ENCODE assay signal across 9 cellular contexts in genomic region chr9:101449071-101449721, GRCh38. TPM values are rescaled to one million over a fixed set of nuclear protein-coding genes. Genes with fewer than 3 reads are reported as not detected.
DNase-seq lines count a peak whose midpoint lies in the region; ATAC-seq and TF ChIP-seq lines count a peak whose summit lies in the region.
"Had no signal": no experiment of that assay in that cellular context is flagged by ENCODE, and none has a peak within 500 bp of the region (broad histone marks: within the 10 kb centered on the region; RNA-seq: fewer than 3 reads in every experiment).

No MANE protein-coding gene starts in this region.

- intact Hi-C loops in IMR-90 (cut with micrococcal nuclease) (loop anchor here (5.0 kb wide), 1 partner anchor 737 kb away; no protein-coding TSS in a partner anchor), PC-9 (cut with micrococcal nuclease; ENCODE audit: unreplicated experiment) (loop anchor here (2.0 kb wide), 1 partner anchor 84 kb away; the partner anchor contains the start of gene RNF20), stomach (cut with DNase I; ENCODE audit: low total_unique reads) (no loop called here)

- dilution Hi-C loops in IMR-90 (cut with HindIII; ENCODE audit: low sequenced_read_pairs, unreplicated experiment) = no loop called here

- no peak overlapping the region for H4K8ac ChIP-seq in IMR-90 (ENCODE audit: low read depth in 2 of 2, low read length in 2 of 2)

- in situ Hi-C loops in IMR-90 (cut with MboI; ENCODE audit: low sequenced_read_pairs) = no loop called here

- H2AFZ ChIP-seq in IMR-90 (replicated peaks; ENCODE audit: low read length, poor library complexity) = peak overlapping the region; percentile 92
- H2AFZ ChIP-seq in PC-9 = peak overlapping the region; percentile 79; the same call in 1 of the 2 replicates

- BruUV-seq in IMR-90 (replicated peaks; lab: Mats Ljungman, UMichigan) (no TSS peak), PC-9 (replicated peaks; lab: Mats Ljungman, UMichigan) (no TSS peak)

- TF ChIP-seq RAD21 in IMR-90 (IDR thresholded peaks at IDR 0.05; ENCODE audit: low read length) = peak; percentile 44

- no peak overlapping the region for H3K4ac ChIP-seq in IMR-90 (ENCODE audit: low read depth, low read length)

- H3K79me2 ChIP-seq in PC-9 (ENCODE audit: low read depth) = no peaks in the 10 kb centered on the region

- no peak overlapping the region for H4K5ac ChIP-seq in IMR-90 (ENCODE audit: low read depth, low read length)

- peaks cover 5 to 14% (median 11%) of the 10 kb centered on the region in 4 donors for H3K4me1 Mint-ChIP-seq in naive thymus-derived CD8-positive, alpha-beta T cell

- H3K18ac ChIP-seq in IMR-90 (ENCODE audit: low read depth, low read length) = no peak overlapping the region

- H3K9me1 ChIP-seq in IMR-90 (ENCODE audit: insufficient read depth, low read length) = no peaks in the 10 kb centered on the region

- H2BK15ac ChIP-seq in IMR-90 (ENCODE audit: low read depth, low read length) = no peak overlapping the region

- no peaks in the 10 kb centered on the region for H3F3A ChIP-seq in PC-9 (ENCODE audit: insufficient read depth, low read depth)

- peaks cover 0 to 11% (median 0%) of the 10 kb centered on the region in 3 donors for H3K36me3 Mint-ChIP-seq in naive thymus-derived CD8-positive, alpha-beta T cell

- POLR2A ChIA-PET in IMR-90 (lab: Charles Lee; ENCODE audit: unreplicated experiment) (interaction anchor here (1.1 kb wide), 1 partner anchor 84 kb away, joined by 3 read pairs; the partner anchor contains the start of gene RNF20), PC-9 (lab: Charles Lee; ENCODE audit: unreplicated experiment) (interaction anchor here (0.6 kb wide), 2 partner anchors 50 to 83 kb away, joined by 6 to 10 read pairs; no protein-coding TSS in a partner anchor)
- POLR2A ChIA-PET in naive thymus-derived CD8-positive, alpha-beta T cell (lab: Charles Lee) = no interaction called here

- H3K4me3 ChIP-seq in IMR-90 (ENCODE audit: insufficient read depth, low read depth, low read length) (peak overlapping the region; percentile 70), PC-9 (peak overlapping the region; percentile 64), fibroblast of the aortic adventitia (ENCODE audit: low read depth, low read length) (peak overlapping the region; percentile 70), stomach (peak overlapping the region; percentile 50 to 53 (median 52))

- CTCF ChIA-PET in IMR-90 (lab: Yijun Ruan, JAX) (interaction anchor here (0.6 to 2.3 kb wide), 11 partner anchors 10 to 145 kb away, joined by 3 to 12 read pairs (median 4); no protein-coding TSS in a partner anchor), PC-9 (lab: Charles Lee) (interaction anchor here (0.6 to 1.1 kb wide), 5 partner anchors 10 to 84 kb away, joined by 3 to 5 read pairs (median 4); no protein-coding TSS in a partner anchor)

- H3K27ac Mint-ChIP-seq in naive thymus-derived CD8-positive, alpha-beta T cell = peak overlapping the region in 2 of 10 donors; percentile 36 to 48

- WGBS in IMR-90 (ENCODE audit: extremely low coverage in 2 of 2, insufficient read length in 1 of 2), 2 experiments = 1% methylated on average over 14 of the region's 40 CpGs; no CpG with 5 or more reads in 1 of the 2 experiments
- 0 to 2% (median 1%) methylated on average over 33 to 40 of the region's 40 CpGs for WGBS in stomach, 5 donors

- H3K4me3 Mint-ChIP-seq in naive thymus-derived CD8-positive, alpha-beta T cell = peak overlapping the region; percentile 64 to 88 (median 74)

- H4K91ac ChIP-seq in IMR-90 (ENCODE audit: insufficient read depth, low read depth, low read length) = no peak overlapping the region

- H4K20me1 ChIP-seq in IMR-90 (ENCODE audit: insufficient read depth, low read length) = no peaks in the 10 kb centered on the region
- H4K20me1 ChIP-seq in PC-9 (ENCODE audit: insufficient read depth) = no peaks in the 10 kb centered on the region; the same call in 1 of the 2 replicates

- H3K9me3 Mint-ChIP-seq in naive thymus-derived CD8-positive, alpha-beta T cell = peaks cover 0 to 20% (median 7%) of the 10 kb centered on the region in 9 donors

- H2AK9ac ChIP-seq in IMR-90 (replicated peaks; ENCODE audit: low read depth, low read length, poor library complexity) = peak overlapping the region; percentile 29

- no peaks in the 10 kb centered on the region for H3K79me1 ChIP-seq in IMR-90 (ENCODE audit: low read depth in 1 of 2, low read length in 2 of 2)

- ATAC-seq in GM21717 (IDR thresholded peaks at IDR 0.05; ENCODE audit: unreplicated experiment) = peak; percentile 98
- peak; percentile 98 for ATAC-seq in IMR-90 (ENCODE audit: low read depth)
- peak; percentile 98 to 99 for ATAC-seq in naive thymus-derived CD8-positive, alpha-beta T cell

- TF ChIP-seq EP300 in stomach (IDR thresholded peaks at IDR 0.05) = no peak

- H3K27me3 Mint-ChIP-seq in naive thymus-derived CD8-positive, alpha-beta T cell = peaks cover 29 to 48% (median 43%) of the 10 kb centered on the region in 5 donors

- H3K9me3 ChIP-seq in IMR-90 (ENCODE audit: control insufficient read depth, insufficient read depth, low read length) = no peaks in the 10 kb centered on the region
- H3K9me3 ChIP-seq in PC-9 (ENCODE audit: insufficient read depth, low read depth) = no peaks in the 10 kb centered on the region
- H3K9me3 ChIP-seq in stomach = no peaks in the 10 kb centered on the region

- peak overlapping the region; percentile 42 for H3K4me2 ChIP-seq in IMR-90 (ENCODE audit: low read depth, low read length)
- H3K4me2 ChIP-seq in PC-9 = peak overlapping the region; percentile 78

- H3K36me3 ChIP-seq in IMR-90 (ENCODE audit: control insufficient read depth, insufficient read depth, low read length) = no peaks in the 10 kb centered on the region
- no peaks in the 10 kb centered on the region for H3K36me3 ChIP-seq in PC-9 (ENCODE audit: low read depth)
- H3K36me3 ChIP-seq in stomach = no peaks in the 10 kb centered on the region

- no peaks in the 10 kb centered on the region for H3K9me2 ChIP-seq in PC-9 (ENCODE audit: insufficient read depth)

- H3K27me3 ChIP-seq in IMR-90 (ENCODE audit: control insufficient read depth, insufficient read depth, low read length) (peaks cover 2% of the 10 kb centered on the region; the same call in 1 of the 2 replicates), PC-9 (ENCODE audit: insufficient read depth, low read depth) (peaks cover 12% of the 10 kb centered on the region; the same call in 1 of the 2 replicates), stomach (peaks cover 0 to 20% (median 0%) of the 10 kb centered on the region in 3 donors)

- no peak overlapping the region for H3K56ac ChIP-seq in IMR-90 (ENCODE audit: extremely low read depth, insufficient read depth, low read length)

- peak; percentile 36 for DNase-seq in DMS79 treated with DMSO at 0.1 percent for 48 hours (lab: John Stamatoyannopoulos, UW)
- DNase-seq in IMR-90 = peak; percentile 54
- DNase-seq in PC-9 = peak; percentile 66 to 67
- DNase-seq in activated effector memory CD4-positive, alpha-beta T cell treated with anti-CD3 and anti-CD28 coated beads, Interleukin-2, amount 50 U/mL, for 16 hours = peak; percentile 78
- peak; percentile 37 for DNase-seq in fibroblast of the aortic adventitia (ENCODE audit: low read depth)
- DNase-seq in naive thymus-derived CD8-positive, alpha-beta T cell = peak; percentile 25 to 72 (median 50)
- DNase-seq in stomach = peak; percentile 89

- H2BK20ac ChIP-seq in IMR-90 (ENCODE audit: low read depth, low read length) = no peak overlapping the region

- no peak overlapping the region for H3K27ac ChIP-seq in IMR-90 (ENCODE audit: insufficient read depth, low read length)
- no peak overlapping the region for H3K27ac ChIP-seq in PC-9
- peak overlapping the region; percentile 48 to 92 (median 68) for H3K27ac ChIP-seq in stomach

- H3K4me1 ChIP-seq in IMR-90 (ENCODE audit: control insufficient read depth, insufficient read depth, low read length) (peaks cover 1% of the 10 kb centered on the region; the same call in 1 of the 2 replicates), PC-9 (replicated peaks; ENCODE audit: insufficient read depth) (no peaks in the 10 kb centered on the region), stomach (peaks cover 0 to 19% (median 6%) of the 10 kb centered on the region in 4 donors)

- H3K14ac ChIP-seq in IMR-90 (replicated peaks; ENCODE audit: low read depth, low read length) = no peak overlapping the region

- no peak overlapping the region for H2BK5ac ChIP-seq in IMR-90 (ENCODE audit: low read depth, low read length, poor library complexity, severe bottlenecking)

- H3K9ac ChIP-seq in IMR-90 (ENCODE audit: low read depth, low read length) = 0 out of 2 replicates have a peak overlapping the region, but pooled peaks have one; percentile 31

- no peak overlapping the region for H3K23ac ChIP-seq in IMR-90 (ENCODE audit: low read depth, low read length)

- TF ChIP-seq POLR2A in IMR-90 (IDR thresholded peaks at IDR 0.05; ENCODE audit: low read depth, low read length) (no peak), stomach (IDR thresholded peaks at IDR 0.05) (no peak)

- TF ChIP-seq CTCF in IMR-90 (conservative IDR thresholded peaks at IDR 0.05; ENCODE audit: low read depth, low read length) = peak; percentile 62
- TF ChIP-seq CTCF in PC-9 (conservative IDR thresholded peaks at IDR 0.05) = peak; percentile 71
- TF ChIP-seq CTCF in fibroblast of the aortic adventitia (IDR thresholded peaks at IDR 0.05; ENCODE audit: insufficient read depth, low read length) = peak; percentile 71
- peak in 5 of 7 experiments; percentile 36 to 69 (median 53) for TF ChIP-seq CTCF in stomach (IDR thresholded peaks at IDR 0.05)

- H2BK120ac ChIP-seq in IMR-90 (ENCODE audit: low read depth, low read length) = no peak overlapping the region

- H2AK5ac ChIP-seq in IMR-90 (ENCODE audit: low read depth, low read length) = no peak overlapping the region

RNA-seq across cellular contexts. Expression of gene ALDOB, which starts 13.6 kb away (rescaled TPM):
- total RNA-seq in IMR-90 (2012; rRNA removed) = not detected in 2 replicates
- polyA plus RNA-seq in IMR-90 (2012; rRNA removed) = not detected in 2 replicates
- polyA plus RNA-seq in IMR-90 (2012; cell fraction: cytosol; rRNA removed) = not detected in 2 replicates
- polyA plus RNA-seq in IMR-90 (2012; cell fraction: nucleus; rRNA removed; ENCODE audit: low replicate concordance) = not detected in 2 replicates
- total RNA-seq in PC-9 (2021) = not detected in 2 replicates
- not detected in 2 replicates for total RNA-seq in fibroblast of the aortic adventitia (ENCODE audit: low replicate concordance)
- total RNA-seq in naive thymus-derived CD8-positive, alpha-beta T cell = not detected
- not detected for polyA plus RNA-seq in naive thymus-derived CD8-positive, alpha-beta T cell
- 100 to 1,000 TPM in 1 of 5 donors, 1 to 10 TPM in 2, under 1 TPM in 1, not detected in 1; 0.45 to 101 (median 2.4) TPM for total RNA-seq in stomach
- polyA plus RNA-seq in stomach = 10 to 100 TPM in 1 of 3 donors, 1 to 10 TPM in 2; 1.1 to 13.0 (median 2.5) TPM
- total RNA-seq: glomerular endothelial cell had no signal

RNA-seq across cellular contexts. Expression of gene ZNF189, which starts 50.5 kb away (rescaled TPM):
- total RNA-seq in IMR-90 (2012; rRNA removed) = 19.9 and 21.4 TPM in 2 replicates
- polyA plus RNA-seq in IMR-90 (2012; rRNA removed) = 3.7 and 5.9 TPM in 2 replicates
- 0.43 and 0.67 TPM in 2 replicates for polyA plus RNA-seq in IMR-90 (2012; cell fraction: cytosol; rRNA removed)
- polyA plus RNA-seq in IMR-90 (2012; cell fraction: nucleus; rRNA removed; ENCODE audit: low replicate concordance) = 1.2 and 18.2 TPM in 2 replicates
- 5.9 and 9.4 TPM in 2 replicates for total RNA-seq in PC-9 (2021)
- 15.3 and 18.3 TPM in 2 replicates for total RNA-seq in fibroblast of the aortic adventitia (ENCODE audit: low replicate concordance)
- total RNA-seq in naive thymus-derived CD8-positive, alpha-beta T cell = 10 to 100 TPM; 23.7 to 26.3 TPM
- polyA plus RNA-seq in naive thymus-derived CD8-positive, alpha-beta T cell = 1 to 10 TPM; 1.4 to 2.6 (median 2.6) TPM
- 10 to 100 TPM in 4 of 5 donors, 1 to 10 TPM in 1; 7.0 to 52.2 (median 25.7) TPM for total RNA-seq in stomach
- polyA plus RNA-seq in stomach = 10 to 100 TPM in 1 of 3 donors, 1 to 10 TPM in 2; 5.8 to 10.8 (median 7.0) TPM

RNA-seq across cellular contexts. Expression of gene MRPL50, which starts 50.8 kb away (rescaled TPM):
- total RNA-seq in IMR-90 (2012; rRNA removed) (8.6 and 11.1 TPM in 2 replicates), PC-9 (2021) (7.6 and 11.9 TPM in 2 replicates), fibroblast of the aortic adventitia (ENCODE audit: low replicate concordance) (8.0 and 14.0 TPM in 2 replicates), stomach (10 to 100 TPM in 3 of 5 donors, 1 to 10 TPM in 1, under 1 TPM in 1; 0.87 to 46.1 (median 22.8) TPM)
- polyA plus RNA-seq in IMR-90 (2012; rRNA removed) (6.4 and 7.5 TPM in 2 replicates), stomach (10 to 100 TPM in 2 of 3 donors, 1 to 10 TPM in 1; 7.0 to 12.2 (median 11.8) TPM)
- polyA plus RNA-seq in IMR-90 (2012; cell fraction: cytosol; rRNA removed) = 0.71 and 2.2 TPM in 2 replicates
- 0.13 and 2.2 TPM in 2 replicates for polyA plus RNA-seq in IMR-90 (2012; cell fraction: nucleus; rRNA removed; ENCODE audit: low replicate concordance)
- 10 to 100 TPM; 20.3 to 21.3 TPM for total RNA-seq in naive thymus-derived CD8-positive, alpha-beta T cell
- 10 to 100 TPM; 12.9 to 17.8 (median 13.2) TPM for polyA plus RNA-seq in naive thymus-derived CD8-positive, alpha-beta T cell

Comparison
In these comparisons a context has a peak if more than half of its experiments do, and no peak if none do; other contexts are left out.
1. DNase-seq: peak in every context shown above with its lines; median percentile 89 in stomach; 78 in activated effector memory CD4-positive, alpha-beta T cell treated with anti-CD3 and anti-CD28 coated beads, Interleukin-2, amount 50 U/mL, for 16 hours; 66 in PC-9; 54 in IMR-90; 50 in naive thymus-derived CD8-positive, alpha-beta T cell; 37 in fibroblast of the aortic adventitia; 36 in DMS79 treated with DMSO at 0.1 percent for 48 hours.
2. H3K27ac ChIP-seq: peak in stomach (5 of 5); none in IMR-90 (single experiment) and PC-9 (single experiment).
3. Peak in every context shown above with its lines, with median percentiles within 50 percentile points of each other: ATAC-seq, H3K4me3 ChIP-seq and CTCF ChIP-seq.